22 cellular contexts compared by ENCODE assay signal in the genomic region with DNA sequence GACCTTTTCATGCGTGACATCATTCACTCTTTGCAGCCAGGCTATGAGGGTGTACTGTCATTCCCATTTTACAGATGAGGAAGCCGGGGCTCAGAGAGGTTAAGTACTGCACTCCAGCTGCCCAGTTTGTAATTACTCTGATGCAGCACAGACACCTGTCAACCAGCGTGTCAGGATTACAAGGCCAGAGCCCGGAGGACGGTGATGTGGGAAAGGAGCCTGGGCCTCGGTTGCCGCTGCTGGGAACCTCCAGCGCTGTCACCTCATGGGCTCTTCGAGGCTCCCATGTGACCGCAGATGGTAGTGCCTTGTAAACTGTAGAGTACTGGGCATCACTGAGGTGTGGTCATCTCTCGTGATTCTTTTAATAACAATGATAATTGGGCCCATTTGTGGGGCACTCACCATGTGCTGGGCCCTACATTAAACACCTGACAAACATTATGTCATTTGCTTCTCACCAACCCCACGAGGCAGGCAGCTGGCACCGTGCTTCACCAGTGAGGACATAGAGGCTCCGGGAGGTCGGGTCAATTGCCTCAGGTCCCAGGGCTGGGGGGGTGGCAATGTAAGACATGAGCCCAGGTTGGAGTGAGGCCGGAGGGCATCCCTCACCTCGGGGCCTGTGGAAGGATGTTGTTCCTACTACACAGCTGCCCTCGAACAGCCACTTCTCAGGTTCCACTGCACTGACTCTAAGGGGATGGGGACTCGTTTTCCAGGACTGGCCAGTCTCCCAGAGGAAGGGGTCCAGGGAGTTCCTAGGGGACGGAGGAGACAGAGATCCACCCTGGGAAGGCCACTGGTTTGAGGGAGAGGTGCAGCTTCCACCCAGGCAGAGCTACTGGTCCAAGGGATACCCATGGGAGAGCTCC. TPM values are rescaled to one million over a fixed set of nuclear protein-coding genes. Genes with fewer than 3 reads are reported as not detected.
"Had no signal": no experiment of that assay in that cellular context is flagged by ENCODE, and none has a peak within 500 bp of the region (broad histone marks: within the 10 kb centered on the region; RNA-seq: fewer than 3 reads in every experiment).

No MANE protein-coding gene starts in this region.

- H3K9me3 ChIP-seq: adrenal gland, breast epithelium, Peyer's patch had no signal

- ATAC-seq: activated CD8-positive, alpha-beta T cell treated with anti-CD3 and anti-CD28 coated beads, Interleukin-2, amount 10 ng/mL, durations not matched to agents 7 days and 5 days; T-helper 17 cell had no signal

- H3K4me3 ChIP-seq: adrenal gland, breast epithelium, Peyer's patch had no signal

- H3K27me3 ChIP-seq: adrenal gland, breast epithelium, Peyer's patch had no signal

- H3K36me3 ChIP-seq: adrenal gland, breast epithelium, Peyer's patch had no signal

- DNase-seq: activated CD4-positive, alpha-beta T cell treated with anti-CD3 and anti-CD28 coated beads for 48 hours; activated CD4-positive, alpha-beta T cell treated with anti-CD3 and anti-CD28 coated beads, Interleukin-2, amount 50 U/mL, for 4 hours; activated CD4-positive, CD25-positive, alpha-beta regulatory T cell treated with anti-CD3 and anti-CD28 coated beads, Interleukin-2, amount 50 U/mL, for 72 hours; activated CD8-positive, alpha-beta memory T cell treated with anti-CD3 and anti-CD28 coated beads, Interleukin-2, amount 50 U/mL, for 48 hours; activated naive CD4-positive, alpha-beta T cell treated with anti-CD3 and anti-CD28 coated beads, Interleukin-2, amount 50 U/mL, for 16 hours; activated naive CD8-positive, alpha-beta T cell treated with anti-CD3 and anti-CD28 coated beads, Interleukin-2, amount 10 ng/mL, durations not matched to agents 7 days and 5 days; activated T-cell treated with anti-CD3 and anti-CD28 coated beads, Interleukin-2, amount 50 U/mL, for 1 hour; adrenal gland; anterior cingulate cortex; caudate nucleus; NCI-H1105 treated with DMSO at 0.1 percent for 48 hours; NCI-H1436 treated with DMSO at 0.1 percent for 48 hours; NCI-H1930; NCI-H345; NCI-H69; NK-92 treated with Interleukin-12 subunit alpha and Interleukin-12 subunit beta, amount 100 ng/mL, for 24 hours; Peyer's patch; SIG-M5; T-helper 17 cell; T-helper 9 cell had no signal

- H3K4me1 ChIP-seq: adrenal gland, breast epithelium, Peyer's patch had no signal

- H3K27ac ChIP-seq: adrenal gland, breast epithelium, Peyer's patch had no signal

RNA-seq across cellular contexts. Expression of gene PADI1, which starts 42.8 kb away (rescaled TPM):
- total RNA-seq: activated CD8-positive, alpha-beta T cell treated with anti-CD3 and anti-CD28 coated beads, Interleukin-2, amount 10 ng/mL, durations not matched to agents 7 days and 5 days; activated naive CD8-positive, alpha-beta T cell treated with anti-CD3 and anti-CD28 coated beads, Interleukin-2, amount 10 ng/mL, durations not matched to agents 7 days and 5 days; adrenal gland; Peyer's patch; T-helper 17 cell had no signal

RNA-seq across cellular contexts. Expression of gene PADI2, which starts 42.9 kb away (rescaled TPM):
- total RNA-seq: activated CD8-positive, alpha-beta T cell treated with anti-CD3 and anti-CD28 coated beads, Interleukin-2, amount 10 ng/mL, durations not matched to agents 7 days and 5 days had no signal
